In genomic region chr2:113700186-113700841, GRCh38 we compare ENCODE assay signal across 1 cellular context.
TF ChIP-seq lines count a peak whose summit lies in the region.

No MANE protein-coding gene starts in this region.

TF ChIP-seq in GM23338, 12 proteins besides CTCF, POLR2A, EP300 and RAD21 (continued from another document):
- TF ChIP-seq, protein P1, sequence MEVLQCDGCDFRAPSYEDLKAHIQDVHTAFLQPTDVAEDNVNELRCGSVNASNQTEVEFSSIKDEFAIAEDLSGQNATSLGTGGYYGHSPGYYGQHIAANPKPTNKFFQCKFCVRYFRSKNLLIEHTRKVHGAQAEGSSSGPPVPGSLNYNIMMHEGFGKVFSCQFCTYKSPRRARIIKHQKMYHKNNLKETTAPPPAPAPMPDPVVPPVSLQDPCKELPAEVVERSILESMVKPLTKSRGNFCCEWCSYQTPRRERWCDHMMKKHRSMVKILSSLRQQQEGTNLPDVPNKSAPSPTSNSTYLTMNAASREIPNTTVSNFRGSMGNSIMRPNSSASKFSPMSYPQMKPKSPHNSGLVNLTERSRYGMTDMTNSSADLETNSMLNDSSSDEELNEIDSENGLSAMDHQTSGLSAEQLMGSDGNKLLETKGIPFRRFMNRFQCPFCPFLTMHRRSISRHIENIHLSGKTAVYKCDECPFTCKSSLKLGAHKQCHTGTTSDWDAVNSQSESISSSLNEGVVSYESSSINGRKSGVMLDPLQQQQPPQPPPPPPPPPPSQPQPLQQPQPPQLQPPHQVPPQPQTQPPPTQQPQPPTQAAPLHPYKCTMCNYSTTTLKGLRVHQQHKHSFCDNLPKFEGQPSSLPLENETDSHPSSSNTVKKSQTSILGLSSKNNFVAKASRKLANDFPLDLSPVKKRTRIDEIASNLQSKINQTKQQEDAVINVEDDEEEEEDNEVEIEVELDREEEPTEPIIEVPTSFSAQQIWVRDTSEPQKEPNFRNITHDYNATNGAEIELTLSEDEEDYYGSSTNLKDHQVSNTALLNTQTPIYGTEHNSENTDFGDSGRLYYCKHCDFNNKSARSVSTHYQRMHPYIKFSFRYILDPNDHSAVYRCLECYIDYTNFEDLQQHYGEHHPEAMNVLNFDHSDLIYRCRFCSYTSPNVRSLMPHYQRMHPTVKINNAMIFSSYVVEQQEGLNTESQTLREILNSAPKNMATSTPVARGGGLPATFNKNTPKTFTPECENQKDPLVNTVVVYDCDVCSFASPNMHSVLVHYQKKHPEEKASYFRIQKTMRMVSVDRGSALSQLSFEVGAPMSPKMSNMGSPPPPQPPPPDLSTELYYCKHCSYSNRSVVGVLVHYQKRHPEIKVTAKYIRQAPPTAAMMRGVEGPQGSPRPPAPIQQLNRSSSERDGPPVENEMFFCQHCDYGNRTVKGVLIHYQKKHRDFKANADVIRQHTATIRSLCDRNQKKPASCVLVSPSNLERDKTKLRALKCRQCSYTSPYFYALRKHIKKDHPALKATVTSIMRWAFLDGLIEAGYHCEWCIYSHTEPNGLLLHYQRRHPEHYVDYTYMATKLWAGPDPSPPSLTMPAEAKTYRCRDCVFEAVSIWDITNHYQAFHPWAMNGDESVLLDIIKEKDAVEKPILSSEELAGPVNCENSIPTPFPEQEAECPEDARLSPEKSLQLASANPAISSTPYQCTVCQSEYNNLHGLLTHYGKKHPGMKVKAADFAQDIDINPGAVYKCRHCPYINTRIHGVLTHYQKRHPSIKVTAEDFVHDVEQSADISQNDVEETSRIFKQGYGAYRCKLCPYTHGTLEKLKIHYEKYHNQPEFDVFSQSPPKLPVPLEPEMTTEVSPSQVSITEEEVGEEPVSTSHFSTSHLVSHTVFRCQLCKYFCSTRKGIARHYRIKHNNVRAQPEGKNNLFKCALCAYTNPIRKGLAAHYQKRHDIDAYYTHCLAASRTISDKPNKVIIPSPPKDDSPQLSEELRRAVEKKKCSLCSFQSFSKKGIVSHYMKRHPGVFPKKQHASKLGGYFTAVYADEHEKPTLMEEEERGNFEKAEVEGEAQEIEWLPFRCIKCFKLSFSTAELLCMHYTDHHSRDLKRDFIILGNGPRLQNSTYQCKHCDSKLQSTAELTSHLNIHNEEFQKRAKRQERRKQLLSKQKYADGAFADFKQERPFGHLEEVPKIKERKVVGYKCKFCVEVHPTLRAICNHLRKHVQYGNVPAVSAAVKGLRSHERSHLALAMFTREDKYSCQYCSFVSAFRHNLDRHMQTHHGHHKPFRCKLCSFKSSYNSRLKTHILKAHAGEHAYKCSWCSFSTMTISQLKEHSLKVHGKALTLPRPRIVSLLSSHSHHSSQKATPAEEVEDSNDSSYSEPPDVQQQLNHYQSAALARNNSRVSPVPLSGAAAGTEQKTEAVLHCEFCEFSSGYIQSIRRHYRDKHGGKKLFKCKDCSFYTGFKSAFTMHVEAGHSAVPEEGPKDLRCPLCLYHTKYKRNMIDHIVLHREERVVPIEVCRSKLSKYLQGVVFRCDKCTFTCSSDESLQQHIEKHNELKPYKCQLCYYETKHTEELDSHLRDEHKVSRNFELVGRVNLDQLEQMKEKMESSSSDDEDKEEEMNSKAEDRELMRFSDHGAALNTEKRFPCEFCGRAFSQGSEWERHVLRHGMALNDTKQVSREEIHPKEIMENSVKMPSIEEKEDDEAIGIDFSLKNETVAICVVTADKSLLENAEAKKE (CRISPR knock-in tag; IDR thresholded peaks at IDR 0.05) = no peak
- no peak for TF ChIP-seq ZNF331 (CRISPR knock-in tag; IDR thresholded peaks at IDR 0.05; ENCODE audit: low read depth)
- no peak for TF ChIP-seq JUNB (IDR thresholded peaks at IDR 0.05; ENCODE audit: unreplicated experiment)
- no peak for TF ChIP-seq ZNF114 (CRISPR knock-in tag; IDR thresholded peaks at IDR 0.05)
